Comparison of ENCODE assay signal across 13 cellular contexts in the genomic region with DNA sequence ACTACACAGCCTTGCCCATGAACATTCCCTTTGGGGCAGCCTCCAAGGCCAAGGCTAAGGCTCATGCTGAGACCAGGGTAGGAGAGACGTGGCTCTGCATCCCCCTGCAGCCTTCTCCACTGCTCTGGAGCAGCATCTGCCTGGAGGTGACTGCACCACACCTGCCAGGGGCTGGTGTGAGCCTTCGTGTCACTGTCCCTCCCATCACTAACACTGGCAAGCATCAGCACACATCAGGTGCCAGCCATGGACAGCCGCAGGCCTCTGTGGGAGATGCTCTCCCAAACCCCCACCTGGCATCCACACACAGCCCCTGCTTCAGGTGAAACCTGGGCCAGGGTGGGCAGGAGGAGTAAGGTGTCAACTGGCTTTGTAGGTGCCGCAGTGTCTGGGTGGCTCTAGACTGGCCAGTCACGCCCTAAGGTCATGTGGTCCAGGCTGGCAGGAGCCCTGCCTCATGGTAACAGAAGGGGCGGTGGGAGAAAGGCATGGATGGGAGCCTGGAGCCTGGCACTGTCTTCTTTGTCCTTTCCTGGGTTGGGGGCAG. TPM values are rescaled to one million over a fixed set of nuclear protein-coding genes. Genes with fewer than 3 reads are reported as not detected.
DNase-seq lines count a peak whose midpoint lies in the region; ATAC-seq and TF ChIP-seq lines count a peak whose summit lies in the region.
"Had no signal": no experiment of that assay in that cellular context is flagged by ENCODE, and none has a peak within 500 bp of the region (broad histone marks: within the 10 kb centered on the region; RNA-seq: fewer than 3 reads in every experiment).

No MANE protein-coding gene starts in this region.

- no peak overlapping the region for H3K4me2 ChIP-seq in mesenchymal stem cell (ENCODE audit: low read length, poor library complexity, severe bottlenecking)

- peak overlapping the region; percentile 72 for H3K9ac ChIP-seq in mesenchymal stem cell (ENCODE audit: low read length)

- peaks cover 4% of the 10 kb centered on the region; the same call in 1 of the 2 replicates for H3K36me3 Mint-ChIP-seq in HFFc6 (ENCODE audit: low read depth)
- peaks cover 5% of the 10 kb centered on the region for H3K36me3 Mint-ChIP-seq in brain

- H3K4me1 Mint-ChIP-seq in HFFc6 (ENCODE audit: low read depth): peaks cover 80% of the 10 kb centered on the region
- H3K4me1 Mint-ChIP-seq in brain: peaks cover 94% of the 10 kb centered on the region

- TF ChIP-seq CTCF in HFFc6 (IDR thresholded peaks at IDR 0.05): no peak
- TF ChIP-seq CTCF in brain (conservative IDR thresholded peaks at IDR 0.05): no peak
- no peak for TF ChIP-seq CTCF in body of pancreas (IDR thresholded peaks at IDR 0.05)

- H3K9me3 Mint-ChIP-seq in HFFc6: no peaks in the 10 kb centered on the region
- H3K9me3 Mint-ChIP-seq in brain: peaks cover 0 to 5% (median 0%) of the 10 kb centered on the region in 5 experiments
- H3K9me3 Mint-ChIP-seq: activated T-cell treated with anti-CD3 and anti-CD28 coated beads, Interleukin-2, amount 50 U/mL, for 4 hours; CD4-positive, alpha-beta T cell had no signal

- peaks cover 5% of the 10 kb centered on the region for H3K27me3 Mint-ChIP-seq in HFFc6 (ENCODE audit: insufficient read depth)
- H3K27me3 Mint-ChIP-seq in brain: no peaks in the 10 kb centered on the region
- H3K27me3 Mint-ChIP-seq: CD4-positive, alpha-beta T cell had no signal

- DNase-seq in HFFc6 (no peak), mesenchymal stem cell (no peak), middle frontal gyrus (ENCODE audit: extremely low spot score, low spot score) (no peak), body of pancreas (no peak), NCI-H2081 treated with DMSO at 0.1 percent for 48 hours (lab: John Stamatoyannopoulos, UW) (no peak)
- DNase-seq: activated CD4-positive, CD25-positive, alpha-beta regulatory T cell treated with anti-CD3 and anti-CD28 coated beads, Interleukin-2, amount 50 U/mL, for 72 hours; activated T-cell treated with anti-CD3 and anti-CD28 coated beads, Interleukin-2, amount 50 U/mL, for 4 hours; CD4-positive, alpha-beta T cell; GF-D8; NCI-H526 treated with DMSO at 0.1 percent for 48 hours had no signal

- H2BK15ac ChIP-seq in mesenchymal stem cell (ENCODE audit: low read depth, poor library complexity, severe bottlenecking): no peak overlapping the region

- H4K8ac ChIP-seq in mesenchymal stem cell (ENCODE audit: low read length): peak overlapping the region; percentile 84

- H2BK12ac ChIP-seq in mesenchymal stem cell (ENCODE audit: low read length in 2 of 2): peak overlapping the region; percentile 87 to 88

- no peak for TF ChIP-seq POLR2A in body of pancreas (IDR thresholded peaks at IDR 0.05)

- peak overlapping the region; percentile 26 to 86 for H3K4ac ChIP-seq in mesenchymal stem cell (ENCODE audit: low read depth in 1 of 2, low read length in 2 of 2)

- peak overlapping the region; percentile 74 for H3K27ac ChIP-seq in mesenchymal stem cell (ENCODE audit: low read length, poor library complexity, severe bottlenecking)
- peak overlapping the region in 20 of 21 experiments; percentile 36 to 95 (median 78) for H3K27ac ChIP-seq in skin epidermis
- H3K27ac ChIP-seq in body of pancreas: peak overlapping the region in 2 of 4 donors; percentile 18 to 54

- peak overlapping the region; percentile 58 for H2AK5ac ChIP-seq in mesenchymal stem cell (ENCODE audit: low read length, severe bottlenecking)

- H3K27ac Mint-ChIP-seq in HFFc6 (peak overlapping the region; percentile 100), brain (peak overlapping the region; percentile 99 to 100 (median 99))
- H3K27ac Mint-ChIP-seq: CD4-positive, alpha-beta T cell had no signal

- no peak overlapping the region for H3K23ac ChIP-seq in mesenchymal stem cell (ENCODE audit: low read length in 2 of 2)

- H2BK5ac ChIP-seq in mesenchymal stem cell (ENCODE audit: low read depth, low read length, poor library complexity, severe bottlenecking): no peak overlapping the region

- peak overlapping the region in 1 of 2 experiments; percentile 50 for H3K14ac ChIP-seq in mesenchymal stem cell (ENCODE audit: low read length in 2 of 2)

- H4K91ac ChIP-seq in mesenchymal stem cell (ENCODE audit: low read length): peak overlapping the region; percentile 89

- peak overlapping the region; percentile 22 for H3K4me3 Mint-ChIP-seq in HFFc6
- no peak overlapping the region for H3K4me3 Mint-ChIP-seq in brain
- H3K4me3 Mint-ChIP-seq: activated T-cell treated with anti-CD3 and anti-CD28 coated beads, Interleukin-2, amount 50 U/mL, for 4 hours; CD4-positive, alpha-beta T cell had no signal

- H3K79me1 ChIP-seq in mesenchymal stem cell (replicated peaks; ENCODE audit: low read length, poor library complexity, severe bottlenecking): peaks cover 9% of the 10 kb centered on the region

- ATAC-seq in body of pancreas (no peak), GM18502 (IDR thresholded peaks at IDR 0.05; ENCODE audit: poor library complexity, unreplicated experiment) (no peak)
- ATAC-seq: activated T-cell treated with anti-CD3 and anti-CD28 coated beads, Interleukin-2, amount 50 U/mL, for 4 hours had no signal

- no peak overlapping the region for H2AFZ ChIP-seq in mesenchymal stem cell (ENCODE audit: low read depth, low read length)

- peaks cover 79% of the 10 kb centered on the region for H3K4me1 ChIP-seq in mesenchymal stem cell (ENCODE audit: control insufficient read depth, insufficient read depth, low read depth, low read length)
- H3K4me1 ChIP-seq in body of pancreas: no peaks in the 10 kb centered on the region

- H2BK120ac ChIP-seq in mesenchymal stem cell (ENCODE audit: low read depth, low read length): peak overlapping the region; percentile 78

- 96% methylated on average over 6 of the region's 6 CpGs for WGBS in mesenchymal stem cell
- WGBS in body of pancreas, 2 donors: 89 to 91% methylated on average over 3 to 6 of the region's 6 CpGs

- H3K27me3 ChIP-seq in mesenchymal stem cell (ENCODE audit: control insufficient read depth in 1 of 2, insufficient read depth in 1 of 2, low read length in 2 of 2) (no peaks in the 10 kb centered on the region), body of pancreas (no peaks in the 10 kb centered on the region)

- H3K4me3 ChIP-seq in mesenchymal stem cell (ENCODE audit: insufficient read depth in 1 of 2, low read depth in 1 of 2, low read length in 2 of 2) (no peak overlapping the region), skin epidermis (no peak overlapping the region), body of pancreas (no peak overlapping the region)

- intact Hi-C loops in body of pancreas (cut with DNase I): no loop called here

- H3K18ac ChIP-seq in mesenchymal stem cell (ENCODE audit: low read depth in 1 of 2, low read length in 2 of 2): peak overlapping the region; percentile 65 to 81

- H3K9me3 ChIP-seq in mesenchymal stem cell (ENCODE audit: control insufficient read depth, low read length): no peaks in the 10 kb centered on the region
- H3K9me3 ChIP-seq in body of pancreas: no peaks in the 10 kb centered on the region

- H3K36me3 ChIP-seq in mesenchymal stem cell (ENCODE audit: control insufficient read depth in 1 of 2, insufficient read depth in 2 of 2, low read depth in 1 of 2, low read length in 2 of 2) (peaks cover 0 to 7% of the 10 kb centered on the region in 2 experiments), body of pancreas (replicated peaks in 1 of 2; ENCODE audit: insufficient read depth in 1 of 2, low read depth in 2 of 2) (no peaks in the 10 kb centered on the region)

RNA-seq across cellular contexts. Expression of gene MTSS2, which starts 18.1 kb away (rescaled TPM):
- 10 to 100 TPM; 82.0 to 96.1 (median 86.5) TPM for total RNA-seq in HFFc6 (2021; fragmentation: NEBNext Ultra II Directional; extraction: Animal tissue kit (Norgen Biotek cat#: 25700))
- 231 TPM for polyA plus RNA-seq in brain (ENCODE audit: insufficient read depth, low read depth, low replicate concordance)
- polyA plus RNA-seq in mesenchymal stem cell (2013, experiment 1 of 2): 105 TPM
- polyA plus RNA-seq in mesenchymal stem cell (2013, experiment 2 of 2): 103 TPM
- total RNA-seq in body of pancreas: 10 to 100 TPM in 1 of 2 donors, 1 to 10 TPM in 1; 8.8 to 23.4 TPM

RNA-seq across cellular contexts. Expression of gene IL34, which starts 57.5 kb away (rescaled TPM):
- total RNA-seq in HFFc6 (2021; fragmentation: NEBNext Ultra II Directional; extraction: Animal tissue kit (Norgen Biotek cat#: 25700)): under 1 TPM in 2 of 6 experiments, not detected in 4; 0.09 TPM
- polyA plus RNA-seq in brain (ENCODE audit: insufficient read depth, low read depth, low replicate concordance): 6.7 TPM
- polyA plus RNA-seq in mesenchymal stem cell (2013, experiment 1 of 2): 0.15 TPM
- polyA plus RNA-seq in mesenchymal stem cell (2013, experiment 2 of 2): 0.11 TPM
- 1 to 10 TPM in 1 of 2 donors, under 1 TPM in 1; 0.78 to 3.0 TPM for total RNA-seq in body of pancreas
